8 cellular contexts compared by ENCODE assay signal in the genomic region with DNA sequence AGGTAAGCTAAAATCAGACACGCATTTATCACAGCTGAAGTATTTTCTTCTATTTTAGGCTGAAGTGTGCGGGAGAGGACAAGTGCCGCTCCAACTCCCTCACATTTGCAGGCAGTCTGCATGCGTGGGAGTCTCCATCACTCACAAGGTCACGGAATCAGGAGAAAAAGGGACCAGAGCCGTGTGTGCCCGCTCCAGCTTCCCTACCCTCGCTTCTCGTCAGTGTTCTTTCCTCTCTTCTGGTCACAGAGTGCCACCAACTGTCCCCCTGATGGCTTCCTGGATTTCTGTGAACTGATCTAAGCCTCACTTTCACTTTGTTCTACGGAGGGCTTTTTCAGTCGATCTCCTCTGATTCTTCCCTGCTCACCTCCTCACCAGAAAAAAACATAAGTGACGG.
DNase-seq lines count a peak whose midpoint lies in the region; ATAC-seq and TF ChIP-seq lines count a peak whose summit lies in the region.

No MANE protein-coding gene starts in this region.

- H3K27me3 ChIP-seq in KMS-11 (ENCODE audit: insufficient read depth, low read depth) (no peaks in the 10 kb centered on the region), endodermal cell (ENCODE audit: control insufficient read depth, insufficient read depth, low read length, poor library complexity, severe bottlenecking) (no peaks in the 10 kb centered on the region)

- H3K36me3 ChIP-seq in KMS-11 (ENCODE audit: insufficient read depth) (no peaks in the 10 kb centered on the region), endodermal cell (ENCODE audit: control insufficient read depth, insufficient read depth, low read length) (no peaks in the 10 kb centered on the region)

- no peaks in the 10 kb centered on the region for H3K4me1 ChIP-seq in KMS-11 (ENCODE audit: low read depth, poor library complexity, severe bottlenecking)
- no peaks in the 10 kb centered on the region for H3K4me1 ChIP-seq in endodermal cell (ENCODE audit: control insufficient read depth, insufficient read depth, low read length)

- no peaks in the 10 kb centered on the region for H3K9me3 ChIP-seq in endodermal cell (ENCODE audit: control insufficient read depth, low read length)

- ATAC-seq in GM21367 (IDR thresholded peaks at IDR 0.05; ENCODE audit: unreplicated experiment) (peak; percentile 45), GM18873 (IDR thresholded peaks at IDR 0.05; ENCODE audit: low FRiP score, unreplicated experiment) (no peak)

- H3K4me3 ChIP-seq in KMS-11 (IDR thresholded peaks at IDR 0.05; ENCODE audit: insufficient read depth, low read depth, low read length) (no peak overlapping the region), retinal pigment epithelial cell (ENCODE audit: low read length) (peak overlapping the region; percentile 54), endodermal cell (ENCODE audit: low read length) (no peak overlapping the region)

- DNase-seq in DMS53 (lab: John Stamatoyannopoulos, UW) = peak; percentile 66
- no peak for DNase-seq in retinal pigment epithelial cell (ENCODE audit: low read depth)
- no peak for DNase-seq in NCI-H446 (lab: John Stamatoyannopoulos, UW)
- no peak for DNase-seq in endodermal cell

- H3K4me3 Mint-ChIP-seq in activated naive CD8-positive, alpha-beta T cell = peak overlapping the region; percentile 57
- H3K4me3 Mint-ChIP-seq in endodermal cell = no peak overlapping the region

- peaks cover 6% of the 10 kb centered on the region for H3K9me3 Mint-ChIP-seq in activated naive CD8-positive, alpha-beta T cell (ENCODE audit: low read depth)
- peaks cover 9% of the 10 kb centered on the region for H3K9me3 Mint-ChIP-seq in endodermal cell

- H3K4me1 Mint-ChIP-seq in activated naive CD8-positive, alpha-beta T cell (ENCODE audit: low read depth) = no peaks in the 10 kb centered on the region
- H3K4me1 Mint-ChIP-seq in endodermal cell = no peaks in the 10 kb centered on the region

- H3K27me3 Mint-ChIP-seq in activated naive CD8-positive, alpha-beta T cell = no peaks in the 10 kb centered on the region
- H3K27me3 Mint-ChIP-seq in endodermal cell (ENCODE audit: insufficient read depth) = no peaks in the 10 kb centered on the region

- H3K36me3 Mint-ChIP-seq in activated naive CD8-positive, alpha-beta T cell = no peaks in the 10 kb centered on the region
- H3K36me3 Mint-ChIP-seq in endodermal cell (ENCODE audit: low read depth) = no peaks in the 10 kb centered on the region

- H2AFZ ChIP-seq in KMS-11 (ENCODE audit: low read depth) = peak overlapping the region; percentile 72

- H3K27ac ChIP-seq in KMS-11 (no peak overlapping the region), endodermal cell (ENCODE audit: low read depth, low read length) (no peak overlapping the region)

- H3K4me2 ChIP-seq in KMS-11 = peak overlapping the region; percentile 29; the same call in 1 of the 2 replicates

- H3K79me2 ChIP-seq in KMS-11 (ENCODE audit: insufficient read depth, low read depth) = no peaks in the 10 kb centered on the region

- WGBS in endodermal cell (ENCODE audit: insufficient coverage in 1 of 2, insufficient read length in 1 of 2), 2 experiments = 91% methylated on average over 7 to 12 of the region's 12 CpGs

- H3K9ac ChIP-seq in KMS-11 = no peak overlapping the region; the same call in 1 of the 2 replicates
- no peak overlapping the region for H3K9ac ChIP-seq in endodermal cell (ENCODE audit: extremely low read depth, low read length, poor library complexity, severe bottlenecking)

- H4K20me1 ChIP-seq in KMS-11 (ENCODE audit: insufficient read depth) = no peaks in the 10 kb centered on the region

- H3K27ac Mint-ChIP-seq in activated naive CD8-positive, alpha-beta T cell = no peak overlapping the region
- H3K27ac Mint-ChIP-seq in endodermal cell = no peak overlapping the region

- no peak for TF ChIP-seq CTCF in KMS-11 (conservative IDR thresholded peaks at IDR 0.05; ENCODE audit: low read depth, low read length)
- no peak for TF ChIP-seq CTCF in retinal pigment epithelial cell (conservative IDR thresholded peaks at IDR 0.05; ENCODE audit: low read depth, low read length)
- no peak for TF ChIP-seq CTCF in endodermal cell (conservative IDR thresholded peaks at IDR 0.05)
